In the genomic region with DNA sequence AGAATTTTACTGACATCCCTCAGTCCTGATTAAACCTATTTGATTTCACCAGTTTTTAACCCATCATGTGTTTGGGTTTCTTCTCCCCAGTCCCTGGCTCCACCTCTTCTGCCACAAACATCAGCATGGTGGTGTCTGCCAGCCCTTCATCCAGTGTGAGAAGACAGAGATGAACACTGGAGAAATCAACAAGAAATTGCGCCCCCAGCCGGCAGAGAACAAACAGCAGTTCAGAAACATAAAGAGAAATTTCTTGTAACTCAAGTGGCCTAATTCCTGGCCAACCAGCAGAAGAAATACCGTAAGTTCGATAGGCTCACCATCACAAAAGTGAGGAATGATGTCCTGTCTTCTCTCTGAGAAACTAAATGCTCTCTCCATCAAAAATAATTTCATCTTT, we compare ENCODE assay signal across 13 cellular contexts. TPM values are rescaled to one million over a fixed set of nuclear protein-coding genes. Genes with fewer than 3 reads are reported as not detected.
DNase-seq lines count a peak whose midpoint lies in the region; ATAC-seq and TF ChIP-seq lines count a peak whose summit lies in the region.
"Had no signal": no experiment of that assay in that cellular context is flagged by ENCODE, and none has a peak within 500 bp of the region (broad histone marks: within the 10 kb centered on the region; RNA-seq: fewer than 3 reads in every experiment).

No MANE protein-coding gene starts in this region.

- H4K20me1 ChIP-seq in smooth muscle cell (ENCODE audit: low read depth): no peaks in the 10 kb centered on the region

- H3K9me3 ChIP-seq in smooth muscle cell (replicated peaks; ENCODE audit: low read depth) (no peaks in the 10 kb centered on the region), body of pancreas (no peaks in the 10 kb centered on the region)
- H3K9me3 ChIP-seq: sigmoid colon had no signal

- no peak overlapping the region for H2AFZ ChIP-seq in smooth muscle cell (ENCODE audit: low read depth)

- H3K27me3 Mint-ChIP-seq in activated naive CD8-positive, alpha-beta T cell treated with anti-CD3 and anti-CD28 coated beads, Interleukin-2, amount 50 U/mL, for 24 hours: peaks cover 3% of the 10 kb centered on the region
- H3K27me3 Mint-ChIP-seq in activated naive CD8-positive, alpha-beta T cell treated with anti-CD3 and anti-CD28 coated beads for 36 hours: peaks cover 14% of the 10 kb centered on the region

- TF ChIP-seq POLR2A in body of pancreas (IDR thresholded peaks at IDR 0.05): no peak

- H3K36me3 Mint-ChIP-seq in activated naive CD8-positive, alpha-beta T cell treated with anti-CD3 and anti-CD28 coated beads, Interleukin-2, amount 50 U/mL, for 24 hours (ENCODE audit: low read depth): no peaks in the 10 kb centered on the region
- H3K36me3 Mint-ChIP-seq in activated naive CD8-positive, alpha-beta T cell treated with anti-CD3 and anti-CD28 coated beads for 36 hours: no peaks in the 10 kb centered on the region

- TF ChIP-seq CTCF in smooth muscle cell (IDR thresholded peaks at IDR 0.05; ENCODE audit: borderline replicate concordance, insufficient read depth, poor library complexity, severe bottlenecking) (peak; percentile 48), body of pancreas (IDR thresholded peaks at IDR 0.05) (no peak)

- no peaks in the 10 kb centered on the region for H3F3A ChIP-seq in smooth muscle cell (ENCODE audit: low read depth)

- H3K4me3 Mint-ChIP-seq in activated naive CD8-positive, alpha-beta T cell treated with anti-CD3 and anti-CD28 coated beads, Interleukin-2, amount 50 U/mL, for 24 hours: no peak overlapping the region
- H3K4me3 Mint-ChIP-seq in activated naive CD8-positive, alpha-beta T cell treated with anti-CD3 and anti-CD28 coated beads for 36 hours: no peak overlapping the region
- H3K4me3 Mint-ChIP-seq: stimulated activated naive CD8-positive, alpha-beta T cell treated with anti-CD3 and anti-CD28 coated beads, Interleukin-15, Interleukin-2, amounts not matched to agents 100 ng/mL and 50 ng/mL, for 24 hours had no signal

- H3K27me3 ChIP-seq in smooth muscle cell (ENCODE audit: low read depth) (no peaks in the 10 kb centered on the region), body of pancreas (no peaks in the 10 kb centered on the region)

- H3K9ac ChIP-seq in smooth muscle cell (ENCODE audit: low read depth): no peak overlapping the region

- H3K4me3 ChIP-seq in smooth muscle cell (no peak overlapping the region), body of pancreas (no peak overlapping the region)
- H3K4me3 ChIP-seq: sigmoid colon had no signal

- 46% methylated on average over 4 of the region's 4 CpGs for WGBS in smooth muscle cell (ENCODE audit: low lambda C conversion rate)
- 43 to 56% methylated on average over 4 of the region's 4 CpGs for whole genome bisulfite sequencing in body of pancreas, 2 donors

- H3K27ac Mint-ChIP-seq in activated naive CD8-positive, alpha-beta T cell treated with anti-CD3 and anti-CD28 coated beads, Interleukin-2, amount 50 U/mL, for 24 hours: no peak overlapping the region
- no peak overlapping the region for H3K27ac Mint-ChIP-seq in activated naive CD8-positive, alpha-beta T cell treated with anti-CD3 and anti-CD28 coated beads for 36 hours
- H3K27ac Mint-ChIP-seq: stimulated activated naive CD8-positive, alpha-beta T cell treated with anti-CD3 and anti-CD28 coated beads, Interleukin-15, Interleukin-2, amounts not matched to agents 100 ng/mL and 50 ng/mL, for 24 hours had no signal

- H3K4me1 Mint-ChIP-seq in activated naive CD8-positive, alpha-beta T cell treated with anti-CD3 and anti-CD28 coated beads, Interleukin-2, amount 50 U/mL, for 24 hours: no peaks in the 10 kb centered on the region
- peaks cover 2% of the 10 kb centered on the region for H3K4me1 Mint-ChIP-seq in activated naive CD8-positive, alpha-beta T cell treated with anti-CD3 and anti-CD28 coated beads for 36 hours

- H3K36me3 ChIP-seq in smooth muscle cell (ENCODE audit: low read depth) (no peaks in the 10 kb centered on the region), body of pancreas (replicated peaks in 1 of 2; ENCODE audit: insufficient read depth in 1 of 2, low read depth in 2 of 2) (no peaks in the 10 kb centered on the region)
- H3K36me3 ChIP-seq: sigmoid colon had no signal

- peak; percentile 42 for DNase-seq in activated naive CD8-positive, alpha-beta T cell treated with anti-CD3 and anti-CD28 coated beads, Interleukin-2, amount 50 U/mL, for 24 hours
- no peak for DNase-seq in activated naive CD8-positive, alpha-beta T cell treated with anti-CD3 and anti-CD28 coated beads for 36 hours
- DNase-seq in NAMALWA (ENCODE audit: low spot score) (peak; percentile 59), dermis blood vessel endothelial cell (peak; percentile 45), smooth muscle cell (lab: John Stamatoyannopoulos, UW; ENCODE audit: unreplicated experiment) (no peak), body of pancreas (no peak), DMS153 (lab: John Stamatoyannopoulos, UW) (no peak), NCI-H226 (no peak)
- DNase-seq: DND-41, kidney glomerular epithelial cell, NCI-H510A treated with DMSO at 0.1 percent for 48 hours, sigmoid colon had no signal

- H3K4me2 ChIP-seq in smooth muscle cell: no peak overlapping the region

- ATAC-seq in activated naive CD8-positive, alpha-beta T cell treated with anti-CD3 and anti-CD28 coated beads, Interleukin-2, amount 50 U/mL, for 24 hours: no peak
- ATAC-seq in body of pancreas: no peak

- H3K9me3 Mint-ChIP-seq in activated naive CD8-positive, alpha-beta T cell treated with anti-CD3 and anti-CD28 coated beads, Interleukin-2, amount 50 U/mL, for 24 hours: no peaks in the 10 kb centered on the region
- H3K9me3 Mint-ChIP-seq in activated naive CD8-positive, alpha-beta T cell treated with anti-CD3 and anti-CD28 coated beads for 36 hours: no peaks in the 10 kb centered on the region
- H3K9me3 Mint-ChIP-seq: stimulated activated naive CD8-positive, alpha-beta T cell treated with anti-CD3 and anti-CD28 coated beads, Interleukin-15, Interleukin-2, amounts not matched to agents 100 ng/mL and 50 ng/mL, for 24 hours had no signal

- H3K79me2 ChIP-seq in smooth muscle cell (ENCODE audit: low read depth): no peaks in the 10 kb centered on the region

- no peaks in the 10 kb centered on the region for H3K4me1 ChIP-seq in smooth muscle cell (ENCODE audit: low read depth)
- H3K4me1 ChIP-seq in body of pancreas: no peaks in the 10 kb centered on the region
- H3K4me1 ChIP-seq: sigmoid colon had no signal

- intact Hi-C loops in body of pancreas (cut with DNase I): no loop called here

- no peak overlapping the region for H3K27ac ChIP-seq in smooth muscle cell (ENCODE audit: low read depth)
- no peak overlapping the region for H3K27ac ChIP-seq in body of pancreas
- H3K27ac ChIP-seq: sigmoid colon had no signal

RNA-seq across cellular contexts. Expression of a gene that starts 18.3 kb away (rescaled TPM):
- 100 to 1,000 TPM; 162 to 165 TPM for total RNA-seq in activated naive CD8-positive, alpha-beta T cell treated with anti-CD3 and anti-CD28 coated beads for 36 hours
- total RNA-seq in dermis blood vessel endothelial cell (12.3 and 24.6 TPM in 2 replicates), smooth muscle cell (990 and 1,481 TPM in 2 replicates), body of pancreas (100 to 1,000 TPM in 1 of 2 donors, 10 to 100 TPM in 1; 76.1 to 101 TPM)
- polyA plus RNA-seq in smooth muscle cell: 2,824 and 4,054 TPM in 2 replicates

RNA-seq across cellular contexts. Expression of a gene that starts 24.9 kb away (rescaled TPM):
- total RNA-seq in activated naive CD8-positive, alpha-beta T cell treated with anti-CD3 and anti-CD28 coated beads for 36 hours: 100 to 1,000 TPM; 225 to 235 TPM
- 148 and 239 TPM in 2 replicates for total RNA-seq in dermis blood vessel endothelial cell
- total RNA-seq in smooth muscle cell: 339 and 477 TPM in 2 replicates
- polyA plus RNA-seq in smooth muscle cell: 1,351 and 2,073 TPM in 2 replicates
- total RNA-seq in body of pancreas: 100 to 1,000 TPM in 1 of 2 donors, 10 to 100 TPM in 1; 40.7 to 105 TPM

Comparison
In these comparisons a context has a peak if more than half of its experiments do, and no peak if none do; other contexts are left out.
1. DNase-seq: peak in activated naive CD8-positive, alpha-beta T cell treated with anti-CD3 and anti-CD28 coated beads, Interleukin-2, amount 50 U/mL, for 24 hours (single experiment), NAMALWA (single experiment) and dermis blood vessel endothelial cell (single experiment); none in activated naive CD8-positive, alpha-beta T cell treated with anti-CD3 and anti-CD28 coated beads for 36 hours (single experiment), smooth muscle cell (single experiment), body of pancreas (0 of 4), DMS153 (single experiment) and NCI-H226 (single experiment).